In genomic region chr3:29215948-29216347, GRCh38 we compare ENCODE assay signal across 20 cellular contexts.
"Had no signal": no experiment of that assay in that cellular context is flagged by ENCODE, and none has a peak within 500 bp of the region (broad histone marks: within the 10 kb centered on the region; RNA-seq: fewer than 3 reads in every experiment).

No MANE protein-coding gene starts in this region.

- DNase-seq: activated CD4-positive, alpha-beta T cell treated with anti-CD3 and anti-CD28 coated beads, Interleukin-2, amount 10 ng/mL, durations not matched to agents 7 days and 5 days; activated CD8-positive, alpha-beta memory T cell treated with anti-CD3 and anti-CD28 coated beads, Interleukin-2, amount 50 U/mL, for 4 hours; activated naive CD4-positive, alpha-beta T cell treated with anti-CD3 and anti-CD28 coated beads, Interleukin-2, amount 50 U/mL, for 16 hours; activated T-cell treated with anti-CD3 and anti-CD28 coated beads, Interleukin-2, amount 50 U/mL, for 4 hours; effector memory CD8-positive, alpha-beta T cell; esophagus squamous epithelium; gastrocnemius medialis; head of caudate nucleus; left lung; nephron progenitor cell; nucleus accumbens; posterior cingulate gyrus; sigmoid colon; spleen; stimulated activated CD4-positive, alpha-beta T cell treated with anti-CD3 and anti-CD28 coated beads, Interleukin-4, amount 100 ng/mL, for 4 hours; testis; upper lobe of right lung had no signal

- H3K4me3 Mint-ChIP-seq: activated CD4-positive, alpha-beta T cell treated with anti-CD3 and anti-CD28 coated beads, Interleukin-2, amount 10 ng/mL, durations not matched to agents 7 days and 5 days; activated T-cell treated with anti-CD3 and anti-CD28 coated beads, Interleukin-2, amount 50 U/mL, for 4 hours; effector memory CD8-positive, alpha-beta T cell; mesothelial cell of epicardium; nephron progenitor cell; stimulated activated memory B cell treated with anti-CD40 and anti-IgM and Interleukin-4, amounts not matched to agents 10 μg/mL and 1 μg/mL and 100 μg/mL, for 72 hours; T-helper 1 cell treated with Interleukin-12 subunit alpha and Interleukin-12 subunit beta and Interleukin-4 antibody, amounts not matched to agents 30 μg/mL and 1 μg/mL, for 36 hours had no signal

- H3K27me3 Mint-ChIP-seq: activated CD4-positive, alpha-beta T cell treated with anti-CD3 and anti-CD28 coated beads, Interleukin-2, amount 10 ng/mL, durations not matched to agents 7 days and 5 days; effector memory CD8-positive, alpha-beta T cell; stimulated activated memory B cell treated with anti-CD40 and anti-IgM and Interleukin-4, amounts not matched to agents 10 μg/mL and 1 μg/mL and 100 μg/mL, for 72 hours had no signal

- H3K4me3 ChIP-seq: esophagus squamous epithelium, gastrocnemius medialis, left lung, sigmoid colon, spleen, testis, upper lobe of right lung had no signal

- H3K9me3 Mint-ChIP-seq: activated CD4-positive, alpha-beta T cell treated with anti-CD3 and anti-CD28 coated beads, Interleukin-2, amount 10 ng/mL, durations not matched to agents 7 days and 5 days; activated T-cell treated with anti-CD3 and anti-CD28 coated beads, Interleukin-2, amount 50 U/mL, for 4 hours; mesothelial cell of epicardium; nephron progenitor cell had no signal

- H3K27ac Mint-ChIP-seq: activated CD4-positive, alpha-beta T cell treated with anti-CD3 and anti-CD28 coated beads, Interleukin-2, amount 10 ng/mL, durations not matched to agents 7 days and 5 days; effector memory CD8-positive, alpha-beta T cell; mesothelial cell of epicardium; nephron progenitor cell; stimulated activated memory B cell treated with anti-CD40 and anti-IgM and Interleukin-4, amounts not matched to agents 10 μg/mL and 1 μg/mL and 100 μg/mL, for 72 hours; T-helper 1 cell treated with Interleukin-12 subunit alpha and Interleukin-12 subunit beta and Interleukin-4 antibody, amounts not matched to agents 30 μg/mL and 1 μg/mL, for 36 hours had no signal

- H3K4me1 Mint-ChIP-seq: stimulated activated memory B cell treated with anti-CD40 and anti-IgM and Interleukin-4, amounts not matched to agents 10 μg/mL and 1 μg/mL and 100 μg/mL, for 72 hours had no signal

- H3K27me3 ChIP-seq: esophagus squamous epithelium, gastrocnemius medialis, left lung, sigmoid colon, spleen, testis, upper lobe of right lung had no signal

- H3K36me3 Mint-ChIP-seq: mesothelial cell of epicardium; stimulated activated memory B cell treated with anti-CD40 and anti-IgM and Interleukin-4, amounts not matched to agents 10 μg/mL and 1 μg/mL and 100 μg/mL, for 72 hours had no signal

- H3K27ac ChIP-seq: esophagus squamous epithelium, gastrocnemius medialis, left lung, sigmoid colon, spleen, testis, upper lobe of right lung had no signal

- H3K9me3 ChIP-seq: esophagus squamous epithelium, gastrocnemius medialis, left lung, sigmoid colon, spleen, testis, upper lobe of right lung had no signal

- ATAC-seq: activated T-cell treated with anti-CD3 and anti-CD28 coated beads, Interleukin-2, amount 50 U/mL, for 4 hours; effector memory CD8-positive, alpha-beta T cell; gastrocnemius medialis; left lung; stimulated activated memory B cell treated with anti-CD40 and anti-IgM and Interleukin-4, amounts not matched to agents 10 μg/mL and 1 μg/mL and 100 μg/mL, for 72 hours; upper lobe of right lung had no signal

- H3K4me1 ChIP-seq: esophagus squamous epithelium, gastrocnemius medialis, left lung, sigmoid colon, spleen, testis, upper lobe of right lung had no signal

- H3K36me3 ChIP-seq: esophagus squamous epithelium, gastrocnemius medialis, left lung, sigmoid colon, spleen, upper lobe of right lung had no signal
